In the genomic region with DNA sequence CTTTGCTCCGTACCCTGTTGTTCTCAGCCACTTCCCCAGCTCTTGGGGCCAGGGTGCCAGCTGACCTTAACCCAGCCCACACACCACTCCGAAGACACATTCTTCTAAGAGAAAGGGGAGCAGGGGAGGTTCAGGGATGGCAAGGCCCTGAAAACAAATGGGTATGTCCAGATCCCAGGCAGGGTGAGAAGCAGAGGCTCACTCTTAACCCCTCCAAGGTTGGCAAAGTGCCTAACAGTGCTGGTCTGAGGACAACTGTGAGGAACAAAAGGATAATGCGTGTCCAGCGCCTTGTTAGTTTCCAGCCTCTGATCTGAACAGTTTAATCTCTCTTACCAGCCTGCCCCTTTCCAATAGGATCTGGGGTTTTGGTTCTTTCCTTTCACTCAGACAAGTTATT, we compare ENCODE assay signal across 11 cellular contexts. TPM values are rescaled to one million over a fixed set of nuclear protein-coding genes. Genes with fewer than 3 reads are reported as not detected.
DNase-seq lines count a peak whose midpoint lies in the region; ATAC-seq and TF ChIP-seq lines count a peak whose summit lies in the region.
"Had no signal": no experiment of that assay in that cellular context is flagged by ENCODE, and none has a peak within 500 bp of the region (broad histone marks: within the 10 kb centered on the region; RNA-seq: fewer than 3 reads in every experiment).

No MANE protein-coding gene starts in this region.

- H3K36me3 Mint-ChIP-seq in CD4-positive, alpha-beta T cell (ENCODE audit: low read depth) = no peaks in the 10 kb centered on the region
- H3K36me3 Mint-ChIP-seq in T-helper 17 cell (ENCODE audit: low read depth) = no peaks in the 10 kb centered on the region

- H3K27ac ChIP-seq in ACC112 (ENCODE audit: low read depth, low read length) = peak overlapping the region; percentile 81; the same call in 1 of the 2 replicates
- no peak overlapping the region for H3K27ac ChIP-seq in CD4-positive, alpha-beta T cell (ENCODE audit: low read depth, low read length)
- H3K27ac ChIP-seq: suprapubic skin had no signal

- H3K36me3 ChIP-seq in ACC112 (ENCODE audit: insufficient read depth, low read length) = peaks cover 30% of the 10 kb centered on the region

- H3K79me2 ChIP-seq in ACC112 (ENCODE audit: control insufficient read depth, insufficient read depth, low read length, unreplicated experiment) = peaks cover 42% of the 10 kb centered on the region

- no peak overlapping the region for H2AFZ ChIP-seq in ACC112 (ENCODE audit: low read length, unreplicated experiment)

- POLR2A ChIA-PET in CD4-positive, alpha-beta T cell (lab: Charles Lee) = no interaction called here

- intact Hi-C loops in CD4-positive, alpha-beta T cell (cut with DNase I, micrococcal nuclease) = no loop called here
- intact Hi-C loops in left colon (cut with DNase I, micrococcal nuclease) = no loop called here

- H3K4me1 Mint-ChIP-seq in CD4-positive, alpha-beta T cell (ENCODE audit: low read depth) = peaks cover 5% of the 10 kb centered on the region
- peaks cover 5% of the 10 kb centered on the region for H3K4me1 Mint-ChIP-seq in T-helper 17 cell

- peak in 1 of 10 experiments; percentile 2 for DNase-seq in CD4-positive, alpha-beta T cell
- DNase-seq in T-helper 17 cell (no peak), mesenteric fat pad (ENCODE audit: low spot score) (peak; percentile 65), left colon (no peak), NCI-H2227 (lab: John Stamatoyannopoulos, UW; ENCODE audit: unreplicated experiment) (no peak)
- DNase-seq: NCI-H1436 treated with DMSO at 0.1 percent for 48 hours, NCI-H82 had no signal

- H3K27me3 ChIP-seq in ACC112 (ENCODE audit: insufficient read depth, low read length) = no peaks in the 10 kb centered on the region
- H3K27me3 ChIP-seq in CD4-positive, alpha-beta T cell (ENCODE audit: control insufficient read depth, insufficient read depth, low read length) = no peaks in the 10 kb centered on the region
- H3K27me3 ChIP-seq: suprapubic skin had no signal

- CTCF ChIA-PET in CD4-positive, alpha-beta T cell (lab: Charles Lee) = no interaction called here

- no peak for TF ChIP-seq CTCF in CD4-positive, alpha-beta T cell (IDR thresholded peaks at IDR 0.05)

- H3K4me3 Mint-ChIP-seq in CD4-positive, alpha-beta T cell = peak overlapping the region; percentile 85
- H3K4me3 Mint-ChIP-seq in T-helper 17 cell = peak overlapping the region; percentile 86

- H3K4me1 ChIP-seq in ACC112 (ENCODE audit: control insufficient read depth, insufficient read depth, low read length, unreplicated experiment) = peaks cover 17% of the 10 kb centered on the region

- no peak for ATAC-seq in CD4-positive, alpha-beta T cell (ENCODE audit: poor library complexity)
- no peak for ATAC-seq in T-helper 17 cell
- no peak for ATAC-seq in left colon
- ATAC-seq in GM19351 (IDR thresholded peaks at IDR 0.05; ENCODE audit: unreplicated experiment) = no peak
- ATAC-seq: activated CD4-positive, CD25-positive, alpha-beta regulatory T cell treated with anti-CD3 and anti-CD28 coated beads, Interleukin-2, amount 50 U/mL, for 24 hours had no signal

- H3K9me3 Mint-ChIP-seq in CD4-positive, alpha-beta T cell = no peaks in the 10 kb centered on the region

- H3K9me3 ChIP-seq in CD4-positive, alpha-beta T cell (ENCODE audit: control insufficient read depth, low read length) = no peaks in the 10 kb centered on the region
- no peaks in the 10 kb centered on the region for H3K9me3 ChIP-seq in T-helper 17 cell (ENCODE audit: control insufficient read depth, low read length, poor library complexity, severe bottlenecking)
- H3K9me3 ChIP-seq: suprapubic skin had no signal

- H3K27me3 Mint-ChIP-seq in CD4-positive, alpha-beta T cell = no peaks in the 10 kb centered on the region
- H3K27me3 Mint-ChIP-seq in T-helper 17 cell = no peaks in the 10 kb centered on the region

- H3K27ac Mint-ChIP-seq in CD4-positive, alpha-beta T cell = no peak overlapping the region
- H3K27ac Mint-ChIP-seq in T-helper 17 cell = no peak overlapping the region

- peak overlapping the region; percentile 94 for H3K4me3 ChIP-seq in ACC112 (ENCODE audit: low read depth, low read length)

RNA-seq across cellular contexts. Expression of a gene that starts 1.5 kb away (rescaled TPM):
- 1 to 10 TPM in 1 of 2 experiments, under 1 TPM in 1; 0.98 to 1.1 TPM for total RNA-seq in CD4-positive, alpha-beta T cell
- total RNA-seq in T-helper 17 cell (under 1 TPM; 0.87 to 0.94 TPM), mesenteric fat pad (12.4 TPM), left colon (10 to 100 TPM; 46.1 to 68.2 TPM)

RNA-seq across cellular contexts. Expression of a gene that starts 40.3 kb away (rescaled TPM):
- 10 to 100 TPM; 37.9 to 44.6 TPM for total RNA-seq in CD4-positive, alpha-beta T cell
- total RNA-seq in T-helper 17 cell (10 to 100 TPM; 42.0 to 52.6 TPM), mesenteric fat pad (37.6 TPM), left colon (10 to 100 TPM; 31.3 to 42.7 TPM)

RNA-seq across cellular contexts. Expression of a gene that starts 54.0 kb away (rescaled TPM):
- total RNA-seq in CD4-positive, alpha-beta T cell = 1 to 10 TPM; 2.4 to 2.6 TPM
- total RNA-seq in T-helper 17 cell = 1 to 10 TPM; 2.9 to 5.5 TPM
- total RNA-seq in mesenteric fat pad = 22.3 TPM
- 10 to 100 TPM; 29.1 to 73.4 TPM for total RNA-seq in left colon
